In genomic region chr19:55476100-55476775, GRCh38 we compare ENCODE assay signal across 1 cellular context.
TF ChIP-seq lines count a peak whose summit lies in the region.

Gene ZNF628, plus strand, starts transcription at chr19:55476617. Its CDS starts 3,294 bp downstream, at chr19:55479911.

TF ChIP-seq in HepG2, 621 proteins besides CTCF, POLR2A, EP300 and RAD21 (continued from another document and continues in another):
- peak; percentile 95 for TF ChIP-seq KDM5B (CRISPR knock-in tag; IDR thresholded peaks at IDR 0.05; ENCODE audit: borderline replicate concordance)
- TF ChIP-seq ZFP37 (CRISPR knock-in tag; IDR thresholded peaks at IDR 0.05; ENCODE audit: borderline replicate concordance) = no peak
- TF ChIP-seq POLR2AphosphoS2 (IDR thresholded peaks at IDR 0.05; ENCODE audit: low read depth, low read length) = no peak
- no peak for TF ChIP-seq GTF3A (CRISPR knock-in tag; conservative IDR thresholded peaks at IDR 0.05)
- peak; percentile 98 for TF ChIP-seq ZFY (CRISPR knock-in tag; IDR thresholded peaks at IDR 0.05)
- peak; percentile 77; the same call in 1 of the 2 replicates for TF ChIP-seq EED (CRISPR knock-in tag; IDR thresholded peaks at IDR 0.05)
- peak; percentile 97 for TF ChIP-seq ZNF143 (CRISPR knock-in tag; IDR thresholded peaks at IDR 0.05)
- TF ChIP-seq ZNF512B (CRISPR knock-in tag; IDR thresholded peaks at IDR 0.05; ENCODE audit: borderline replicate concordance) = no peak
- TF ChIP-seq BORCS8-MEF2B (CRISPR knock-in tag; IDR thresholded peaks at IDR 0.05) = peak; percentile 86; the same call in 1 of the 2 replicates
- peak; percentile 87; the same call in 1 of the 2 replicates for TF ChIP-seq ZBTB8A (CRISPR knock-in tag; IDR thresholded peaks at IDR 0.05; ENCODE audit: borderline replicate concordance, low read depth)
- TF ChIP-seq SOX6 (IDR thresholded peaks at IDR 0.05) = no peak
- TF ChIP-seq SOX6 (CRISPR knock-in tag; IDR thresholded peaks at IDR 0.05) = peak; percentile 35
- TF ChIP-seq CERS6 (CRISPR knock-in tag; IDR thresholded peaks at IDR 0.05) = no peak
- no peak for TF ChIP-seq SKI (IDR thresholded peaks at IDR 0.05; ENCODE audit: partially characterized antibody)
- no peak for TF ChIP-seq HNRNPH1 (optimal IDR thresholded peaks at IDR 0.05; ENCODE audit: low read depth, low read length)
- no peak for TF ChIP-seq TBL1XR1 (IDR thresholded peaks at IDR 0.05; ENCODE audit: borderline replicate concordance, low read length, partially characterized antibody)
- TF ChIP-seq SIN3A (IDR thresholded peaks at IDR 0.05; ENCODE audit: borderline replicate concordance, low read depth, low read length) = no peak
- TF ChIP-seq NCOA1 (CRISPR knock-in tag; IDR thresholded peaks at IDR 0.05) = no peak
- peak; percentile 74; the same call in 1 of the 2 replicates for TF ChIP-seq PCBP1 (IDR thresholded peaks at IDR 0.05; ENCODE audit: borderline replicate concordance, low read depth, low read length)
- no peak for TF ChIP-seq ZNF562 (CRISPR knock-in tag; IDR thresholded peaks at IDR 0.05; ENCODE audit: borderline replicate concordance)
- TF ChIP-seq MZF1 (CRISPR knock-in tag; IDR thresholded peaks at IDR 0.05; ENCODE audit: borderline replicate concordance) = 0 out of 2 replicates have a peak, but pooled peaks have one; percentile 38
- TF ChIP-seq ZNF234 (CRISPR knock-in tag; conservative IDR thresholded peaks at IDR 0.05) = no peak
- no peak for TF ChIP-seq EHMT2 (IDR thresholded peaks at IDR 0.05; ENCODE audit: borderline replicate concordance, low read depth, low read length)
- TF ChIP-seq ZFP41 (CRISPR knock-in tag; IDR thresholded peaks at IDR 0.05; ENCODE audit: borderline replicate concordance) = peak; percentile 91; the same call in 1 of the 2 replicates
- 0 out of 2 replicates have a peak, but pooled peaks have one; percentile 40 for TF ChIP-seq ZNF567 (CRISPR knock-in tag; IDR thresholded peaks at IDR 0.05; ENCODE audit: borderline replicate concordance)
- peak; percentile 75; the same call in 1 of the 2 replicates for TF ChIP-seq HIVEP1 (CRISPR knock-in tag; IDR thresholded peaks at IDR 0.05)
- no peak for TF ChIP-seq RBM22 (optimal IDR thresholded peaks at IDR 0.05; ENCODE audit: low read length)
- TF ChIP-seq ZNF264 (CRISPR knock-in tag; IDR thresholded peaks at IDR 0.05) = peak; percentile 79; the same call in 1 of the 2 replicates
- TF ChIP-seq JARID2 (CRISPR knock-in tag; IDR thresholded peaks at IDR 0.05; ENCODE audit: insufficient replicate concordance) = peak; percentile 36
- TF ChIP-seq HOXD1 (CRISPR knock-in tag; IDR thresholded peaks at IDR 0.05) = no peak; the same call in 1 of the 2 replicates
- no peak for TF ChIP-seq ZNF557 (CRISPR knock-in tag; IDR thresholded peaks at IDR 0.05)
- no peak for TF ChIP-seq KDM3A (CRISPR knock-in tag; IDR thresholded peaks at IDR 0.05; ENCODE audit: low read depth)
- peak; percentile 88; the same call in 1 of the 2 replicates for TF ChIP-seq SATB2 (CRISPR knock-in tag; IDR thresholded peaks at IDR 0.05)
- peak in 1 of 2 experiments; percentile 9; a peak in 1 of 4 replicates for TF ChIP-seq REST (IDR thresholded peaks at IDR 0.05; ENCODE audit: borderline replicate concordance in 1 of 2, low read depth in 1 of 2, low read length in 2 of 2)
- no peak for TF ChIP-seq SIX4 (CRISPR knock-in tag; IDR thresholded peaks at IDR 0.05)
- peak; percentile 94 for TF ChIP-seq TFDP2 (CRISPR knock-in tag; IDR thresholded peaks at IDR 0.05)
- peak; percentile 72 for TF ChIP-seq ZMYM4 (CRISPR knock-in tag; IDR thresholded peaks at IDR 0.05)
- peak; percentile 20; the same call in 1 of the 2 replicates for TF ChIP-seq KMT2B (CRISPR knock-in tag; IDR thresholded peaks at IDR 0.05)
- TF ChIP-seq KAT8 (CRISPR knock-in tag; IDR thresholded peaks at IDR 0.05) = peak; percentile 88
- no peak for TF ChIP-seq GTF2F1 (IDR thresholded peaks at IDR 0.05; ENCODE audit: low read length)
- TF ChIP-seq PAF1 (CRISPR knock-in tag; IDR thresholded peaks at IDR 0.05) = no peak
- TF ChIP-seq TBP (CRISPR knock-in tag; IDR thresholded peaks at IDR 0.05) = peak; percentile 90; the same call in 1 of the 2 replicates
- TF ChIP-seq ZNF441 (CRISPR knock-in tag; IDR thresholded peaks at IDR 0.05; ENCODE audit: borderline replicate concordance) = peak; percentile 88
- no peak; the same call in 1 of the 2 replicates for TF ChIP-seq CEBPG (CRISPR knock-in tag; IDR thresholded peaks at IDR 0.05)
- TF ChIP-seq RFX1 (IDR thresholded peaks at IDR 0.05) = no peak
- no peak; the same call in 1 of the 2 replicates for TF ChIP-seq CBX5 (CRISPR knock-in tag; IDR thresholded peaks at IDR 0.05; ENCODE audit: borderline replicate concordance)
- TF ChIP-seq ZNF318 (CRISPR knock-in tag; IDR thresholded peaks at IDR 0.05) = peak; percentile 89; the same call in 1 of the 2 replicates
- TF ChIP-seq TBX2 (CRISPR knock-in tag; IDR thresholded peaks at IDR 0.05; ENCODE audit: borderline replicate concordance) = peak; percentile 83
- TF ChIP-seq ZNF577 (CRISPR knock-in tag; IDR thresholded peaks at IDR 0.05; ENCODE audit: borderline replicate concordance, low read depth) = 0 out of 2 replicates have a peak, but pooled peaks have one; percentile 70
- no peak for TF ChIP-seq ZNF460 (CRISPR knock-in tag; IDR thresholded peaks at IDR 0.05; ENCODE audit: borderline replicate concordance)
- TF ChIP-seq NFATC3 (CRISPR knock-in tag; IDR thresholded peaks at IDR 0.05) = no peak
- TF ChIP-seq CBX2 (IDR thresholded peaks at IDR 0.05; ENCODE audit: low read depth, low read length) = no peak
- TF ChIP-seq CBX2 (CRISPR knock-in tag; IDR thresholded peaks at IDR 0.05; ENCODE audit: low read depth) = no peak
- TF ChIP-seq ZNF883 (CRISPR knock-in tag; IDR thresholded peaks at IDR 0.05; ENCODE audit: not compliant biosample characterization) = peak; percentile 84
